In genomic region chr5:167853421-167853820, GRCh38 we compare ENCODE assay signal across 24 cellular contexts.
DNase-seq lines count a peak whose midpoint lies in the region; ATAC-seq and TF ChIP-seq lines count a peak whose summit lies in the region.
"Had no signal": no experiment of that assay in that cellular context is flagged by ENCODE, and none has a peak within 500 bp of the region (broad histone marks: within the 10 kb centered on the region; RNA-seq: fewer than 3 reads in every experiment).

No MANE protein-coding gene starts in this region.

- TF ChIP-seq CTCF in fibroblast of pulmonary artery (IDR thresholded peaks at IDR 0.05; ENCODE audit: low read length, missing control alignments): no peak

- ATAC-seq in activated T-helper 17 cell treated with anti-CD3 and anti-CD28 coated beads, Interleukin-2, amount 50 U/mL, for 72 hours (replicated peaks): no peak
- ATAC-seq: heart right ventricle had no signal

- H3K9me3 Mint-ChIP-seq in activated T-helper 17 cell treated with anti-CD3 and anti-CD28 coated beads, Interleukin-2, amount 50 U/mL, for 72 hours: no peaks in the 10 kb centered on the region

- no peaks in the 10 kb centered on the region for H3K27me3 Mint-ChIP-seq in activated T-helper 17 cell treated with anti-CD3 and anti-CD28 coated beads, Interleukin-2, amount 50 U/mL, for 72 hours
- H3K27me3 Mint-ChIP-seq: CD4-positive, CD25-positive, alpha-beta regulatory T cell; central memory CD8-positive, alpha-beta T cell had no signal

- H3K4me1 Mint-ChIP-seq in activated T-helper 17 cell treated with anti-CD3 and anti-CD28 coated beads, Interleukin-2, amount 50 U/mL, for 72 hours: no peaks in the 10 kb centered on the region
- H3K4me1 Mint-ChIP-seq: CD4-positive, CD25-positive, alpha-beta regulatory T cell; central memory CD8-positive, alpha-beta T cell had no signal

- in situ Hi-C loops in G401 (cut with HindIII; ENCODE audit: low sequenced_read_pairs): no loop called here

- peak; percentile 70 for DNase-seq in GM03348 (ENCODE audit: low spot score)
- peak; percentile 66 for DNase-seq in amniotic epithelial cell (ENCODE audit: low read depth)
- DNase-seq in fibroblast of pulmonary artery (ENCODE audit: low read depth): peak; percentile 70
- no peak for DNase-seq in NAMALWA (ENCODE audit: low spot score)
- DNase-seq in SIG-M5 treated with dmso at 0.1 percent for 504 hours (lab: John Stamatoyannopoulos, UW; ENCODE audit: unreplicated experiment): no peak
- no peak for DNase-seq in G401 (ENCODE audit: low spot score)
- DNase-seq: activated CD8-positive, alpha-beta memory T cell treated with anti-CD3 and anti-CD28 coated beads, Interleukin-2, amount 50 U/mL, for 48 hours; activated gamma-delta T cell; adrenal gland; CD4-positive, CD25-positive, alpha-beta regulatory T cell; effector CD8-positive, alpha-beta T cell; H7; heart right ventricle; Karpas-422; NCI-H1105; NCI-H2029 treated with DMSO at 0.1 percent for 48 hours; PC-9; SJCRH30; stomach; T-helper 2 cell had no signal

- no peaks in the 10 kb centered on the region for H3K36me3 Mint-ChIP-seq in activated T-helper 17 cell treated with anti-CD3 and anti-CD28 coated beads, Interleukin-2, amount 50 U/mL, for 72 hours (ENCODE audit: low read depth)
- H3K36me3 Mint-ChIP-seq: CD4-positive, CD25-positive, alpha-beta regulatory T cell had no signal

- H3K27ac Mint-ChIP-seq in activated T-helper 17 cell treated with anti-CD3 and anti-CD28 coated beads, Interleukin-2, amount 50 U/mL, for 72 hours: no peak overlapping the region
- H3K27ac Mint-ChIP-seq: CD4-positive, CD25-positive, alpha-beta regulatory T cell had no signal

- no peak overlapping the region for H3K4me3 ChIP-seq in fibroblast of pulmonary artery (replicated peaks; ENCODE audit: low read depth, low read length)
- H3K4me3 ChIP-seq: adrenal gland, esophagus muscularis mucosa, heart right ventricle, PC-9, SJCRH30, stomach, upper lobe of left lung had no signal

- H3K4me3 Mint-ChIP-seq in activated T-helper 17 cell treated with anti-CD3 and anti-CD28 coated beads, Interleukin-2, amount 50 U/mL, for 72 hours: no peak overlapping the region
- H3K4me3 Mint-ChIP-seq: CD4-positive, CD25-positive, alpha-beta regulatory T cell; central memory CD8-positive, alpha-beta T cell had no signal

Comparison
In these comparisons a context has a peak if more than half of its experiments do, and no peak if none do; other contexts are left out.
1. DNase-seq: peak in GM03348 (single experiment), amniotic epithelial cell (single experiment) and fibroblast of pulmonary artery (single experiment); none in NAMALWA (single experiment), SIG-M5 treated with dmso at 0.1 percent for 504 hours (single experiment) and G401 (single experiment).